22 cellular contexts compared by ENCODE assay signal in the genomic region with DNA sequence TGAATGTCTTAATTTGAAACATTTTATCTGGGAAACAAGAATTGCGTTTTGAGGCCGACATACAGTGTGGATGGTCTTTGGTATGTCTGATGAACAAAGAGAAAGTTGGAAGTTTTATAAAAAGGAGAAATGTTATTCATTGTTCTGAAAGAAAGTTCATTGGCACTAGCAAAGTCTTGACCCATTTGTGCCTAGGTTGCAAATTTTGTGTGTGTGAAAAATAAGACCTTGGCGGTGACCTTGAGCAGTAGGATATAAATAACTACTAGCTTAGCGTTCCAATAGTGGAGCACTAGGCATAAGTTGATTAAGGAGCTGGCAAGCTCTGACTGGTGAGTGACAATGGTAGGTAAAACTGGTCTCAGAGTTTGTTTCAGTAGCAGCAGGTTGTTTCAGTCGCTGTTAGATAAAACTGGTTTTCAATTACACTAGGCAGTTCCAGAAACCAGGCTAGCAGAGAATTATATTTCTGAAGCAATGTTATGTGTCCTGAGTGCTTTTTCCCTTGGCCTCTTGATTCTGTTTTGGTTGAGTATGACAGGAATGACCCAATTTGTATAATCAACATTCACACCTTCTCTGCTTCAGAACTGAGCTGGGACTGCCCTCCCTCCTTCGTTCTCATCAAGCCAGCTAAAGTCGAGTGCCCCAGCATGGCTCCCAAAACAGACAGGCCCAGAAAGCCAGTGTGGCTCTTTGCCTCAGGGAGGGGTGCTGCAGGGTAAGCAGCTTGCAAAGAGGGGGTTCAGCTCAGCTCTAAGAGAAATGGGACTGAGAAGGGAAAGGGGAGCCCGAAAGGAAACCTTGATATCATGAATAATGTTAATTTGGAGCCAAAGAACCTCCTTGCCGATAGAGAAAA.
"Had no signal": no experiment of that assay in that cellular context is flagged by ENCODE, and none has a peak within 500 bp of the region (broad histone marks: within the 10 kb centered on the region; RNA-seq: fewer than 3 reads in every experiment).

No MANE protein-coding gene starts in this region.

- H3K36me3 ChIP-seq: colonic mucosa, esophagus squamous epithelium, gastroesophageal sphincter, neural progenitor cell, prostate gland, suprapubic skin, tibial artery, upper lobe of left lung, uterus had no signal

- H3K9me3 ChIP-seq: colonic mucosa, esophagus squamous epithelium, gastroesophageal sphincter, prostate gland, suprapubic skin, tibial artery, upper lobe of left lung, uterus had no signal

- DNase-seq: colonic mucosa; dermis blood vessel endothelial cell; esophagus squamous epithelium; foreskin fibroblast; glutamatergic neuron; kidney; left colon; mammary epithelial cell; occipital lobe; small intestine; stimulated activated CD4-positive, alpha-beta T cell treated with anti-CD3 and anti-CD28 coated beads, Interleukin-2, amount 100 ng/mL, for 48 hours; stimulated activated naive CD8-positive, alpha-beta T cell treated with anti-CD3 and anti-CD28 coated beads, Interleukin-15, Interleukin-2, amounts not matched to agents 100 U/mL and 50 U/mL, for 24 hours; tibial artery; uterus had no signal

- H3K4me3 ChIP-seq: colonic mucosa, esophagus squamous epithelium, gastroesophageal sphincter, hepatocyte, neural progenitor cell, prostate gland, suprapubic skin, tibial artery, upper lobe of left lung, uterus had no signal

- H3K4me1 ChIP-seq: colonic mucosa, esophagus squamous epithelium, gastroesophageal sphincter, parathyroid adenoma, prostate gland, suprapubic skin, tibial artery, upper lobe of left lung, uterus had no signal

- ATAC-seq: gastroesophageal sphincter; left colon; natural killer cell treated with Interleukin-12 subunit alpha and Interleukin-12 subunit beta and Interleukin-15 and Interleukin-18, amount 100 ng/mL, for 72 hours; stimulated activated naive CD8-positive, alpha-beta T cell treated with anti-CD3 and anti-CD28 coated beads, Interleukin-15, Interleukin-2, amounts not matched to agents 100 U/mL and 50 U/mL, for 24 hours had no signal

- H3K27me3 ChIP-seq: colonic mucosa, neural progenitor cell, tibial artery, upper lobe of left lung, uterus had no signal

- H3K27ac ChIP-seq: colonic mucosa, esophagus squamous epithelium, gastroesophageal sphincter, hepatocyte, neural progenitor cell, parathyroid adenoma, prostate gland, suprapubic skin, tibial artery, upper lobe of left lung, uterus had no signal
